ENCODE assay signal across 8 cellular contexts in genomic region chr17:36188891-36189306, GRCh38. TPM values are rescaled to one million over a fixed set of nuclear protein-coding genes. Genes with fewer than 3 reads are reported as not detected.
A peak's percentile ranks its signal among the peaks of the same experiment; 100 is the strongest.
DNase-seq lines count a peak whose midpoint lies in the region; ATAC-seq and TF ChIP-seq lines count a peak whose summit lies in the region.

No MANE protein-coding gene starts in this region.

- H4K20me1 ChIP-seq in DND-41 (ENCODE audit: insufficient read depth, low read length) = no peaks in the 10 kb centered on the region

- no peaks in the 10 kb centered on the region for H3K79me2 ChIP-seq in DND-41 (ENCODE audit: insufficient read depth, low read length)

- peak overlapping the region; percentile 27 for H2AFZ ChIP-seq in DND-41 (ENCODE audit: low read depth, low read length)

- intact Hi-C loops in left cardiac atrium (cut with DNase I) = no loop called here

- DNase-seq in DND-41 = peak; percentile 93
- peak; percentile 91 for DNase-seq in NAMALWA (ENCODE audit: low spot score)
- DNase-seq in left cardiac atrium = no peak
- DNase-seq in NCI-H446 (lab: John Stamatoyannopoulos, UW) = no peak
- no peak for DNase-seq in midbrain (lab: John Stamatoyannopoulos, UW)
- DNase-seq in NCI-H2196 treated with DMSO at 0.1 percent for 48 hours (lab: John Stamatoyannopoulos, UW; ENCODE audit: unreplicated experiment) = no peak
- no peak for DNase-seq in retina

- H3K27ac ChIP-seq in DND-41 (ENCODE audit: low read length) = peak overlapping the region; percentile 91

- H3K9ac ChIP-seq in DND-41 (ENCODE audit: low read depth, low read length) = peak overlapping the region; percentile 52

- no peaks in the 10 kb centered on the region for H3K9me3 ChIP-seq in DND-41 (ENCODE audit: insufficient read depth, low read length, severe bottlenecking)

- peaks cover 75% of the 10 kb centered on the region for H3K4me1 ChIP-seq in DND-41 (ENCODE audit: insufficient read depth, low read length)

- H3K27me3 ChIP-seq in DND-41 (ENCODE audit: insufficient read depth, low read length, poor library complexity) = no peaks in the 10 kb centered on the region

- H3K36me3 ChIP-seq in DND-41 (ENCODE audit: insufficient read depth, low read length) = no peaks in the 10 kb centered on the region

- no peak overlapping the region for H3K4me3 ChIP-seq in DND-41 (ENCODE audit: low read depth in 1 of 2, low read length in 2 of 2)

- TF ChIP-seq CTCF in DND-41 (IDR thresholded peaks at IDR 0.05; ENCODE audit: borderline replicate concordance, extremely low read depth, low read length, poor library complexity, severe bottlenecking) = no peak

- peak; percentile 94 for ATAC-seq in DND-41 (ENCODE audit: insufficient read depth, low read depth)
- peak; percentile 73 for ATAC-seq in GM21447 (IDR thresholded peaks at IDR 0.05; ENCODE audit: unreplicated experiment)
- peak; percentile 76 to 78 for ATAC-seq in left cardiac atrium

- peak overlapping the region; percentile 38 for H3K4me2 ChIP-seq in DND-41 (ENCODE audit: insufficient read depth, low read length)

RNA-seq across cellular contexts. Expression of gene CCL3L1, which starts 7.7 kb away (rescaled TPM):
- not detected for total RNA-seq in left cardiac atrium

RNA-seq across cellular contexts. Expression of gene TBC1D3B, which starts 12.5 kb away (rescaled TPM):
- 1 to 10 TPM; 2.2 to 3.9 TPM for total RNA-seq in left cardiac atrium

RNA-seq across cellular contexts. Expression of gene CCL4L2, which starts 22.0 kb away (rescaled TPM):
- under 1 TPM in 1 of 2 donors, not detected in 1; 0.56 TPM for total RNA-seq in left cardiac atrium

Comparison
In these comparisons a context has a peak if more than half of its experiments do, and no peak if none do; other contexts are left out.
1. DNase-seq: peak in DND-41 (single experiment) and NAMALWA (single experiment); none in left cardiac atrium (single experiment), NCI-H446 (0 of 2), midbrain (single experiment), NCI-H2196 treated with DMSO at 0.1 percent for 48 hours (single experiment) and retina (single experiment).
2. Peak in every context shown above with its lines, with median percentiles within 50 percentile points of each other: ATAC-seq.